In the genomic region with DNA sequence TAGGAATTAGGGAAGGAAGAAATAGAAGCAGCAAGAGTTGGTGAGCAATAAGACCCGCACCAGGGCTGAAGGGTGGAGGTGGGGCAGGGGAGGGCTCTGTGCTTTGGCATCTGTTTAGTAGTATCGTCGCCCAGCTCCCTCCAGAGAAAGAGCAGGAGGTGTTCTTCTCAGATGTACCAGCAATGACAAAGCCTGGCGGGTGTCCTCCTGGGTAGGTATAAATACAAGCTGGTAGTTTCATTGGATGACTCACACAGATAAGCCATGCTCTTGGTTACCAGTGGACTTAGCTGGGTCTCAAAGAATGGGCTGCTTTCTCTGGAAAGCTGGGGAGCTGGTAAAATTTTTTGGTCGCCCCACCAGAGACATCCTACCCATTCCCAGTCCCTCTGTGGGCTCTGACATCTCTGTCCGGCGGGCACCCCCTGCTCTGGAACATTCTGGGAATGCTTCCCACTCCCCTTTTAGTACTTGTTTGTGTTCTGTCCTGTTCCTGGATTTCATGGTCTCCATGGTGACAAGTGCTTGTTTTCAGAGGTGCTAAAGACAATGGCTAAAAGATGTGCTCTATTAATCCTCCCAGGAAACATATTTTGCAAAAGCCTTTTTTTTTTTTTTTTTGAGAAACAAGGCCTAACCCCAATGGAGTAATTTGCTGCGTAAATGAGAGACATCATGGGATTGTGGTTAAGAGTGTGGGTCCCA, we compare ENCODE assay signal across 19 cellular contexts. TPM values are rescaled to one million over a fixed set of nuclear protein-coding genes. Genes with fewer than 3 reads are reported as not detected.
A peak's percentile ranks its signal among the peaks of the same experiment; 100 is the strongest.
DNase-seq lines count a peak whose midpoint lies in the region; ATAC-seq, FAIRE-seq and TF ChIP-seq lines count a peak whose summit lies in the region.
"Had no signal": no experiment of that assay in that cellular context is flagged by ENCODE, and none has a peak within 500 bp of the region (broad histone marks: within the 10 kb centered on the region; RNA-seq: fewer than 3 reads in every experiment).

No MANE protein-coding gene starts in this region.

- H3K4me3 ChIP-seq in prostate gland (no peak overlapping the region), transverse colon (no peak overlapping the region)
- H3K4me3 ChIP-seq: A549 had no signal

- no peaks in the 10 kb centered on the region for H3K9me3 Mint-ChIP-seq in Calu3 (ENCODE audit: low read depth, unreplicated experiment)
- H3K9me3 Mint-ChIP-seq: activated T-helper 2 cell treated with anti-CD3 and anti-CD28 coated beads, Interferon-gamma antibody, Interleukin-2, Interleukin-4, amounts not matched to agents 10 μg/mL and 5 μg/mL and 100 μg/mL, durations not matched to agents 14 hours and 24 hours and 36 hours; CD8-positive, alpha-beta memory T cell; type B pancreatic cell had no signal

- H3K4me3 Mint-ChIP-seq in Calu3 (ENCODE audit: low read depth, unreplicated experiment): no peak overlapping the region
- H3K4me3 Mint-ChIP-seq: CD8-positive, alpha-beta memory T cell; type B pancreatic cell had no signal

- ATAC-seq in sciatic nerve: no peak
- ATAC-seq: A549 had no signal

- H3K27me3 Mint-ChIP-seq in Calu3 (ENCODE audit: unreplicated experiment): no peaks in the 10 kb centered on the region
- H3K27me3 Mint-ChIP-seq: CD8-positive, alpha-beta memory T cell; type B pancreatic cell had no signal

- H3K4me1 ChIP-seq in prostate gland (replicated peaks) (no peaks in the 10 kb centered on the region), transverse colon (peaks cover 7 to 26% (median 22%) of the 10 kb centered on the region in 4 donors)
- H3K4me1 ChIP-seq: parathyroid adenoma had no signal

- H3K9me3 ChIP-seq in prostate gland (no peaks in the 10 kb centered on the region), transverse colon (no peaks in the 10 kb centered on the region)
- H3K9me3 ChIP-seq: A549 had no signal

- H3K4me1 Mint-ChIP-seq in Calu3 (ENCODE audit: low read depth, unreplicated experiment): peaks cover 16% of the 10 kb centered on the region

- no peaks in the 10 kb centered on the region for H3K27me3 ChIP-seq in prostate gland (replicated peaks; ENCODE audit: insufficient read depth)
- H3K27me3 ChIP-seq in transverse colon: no peaks in the 10 kb centered on the region

- no peak for TF ChIP-seq POLR2A in H54 (IDR thresholded peaks at IDR 0.05; ENCODE audit: low read depth, low read length)
- TF ChIP-seq POLR2A in prostate gland (IDR thresholded peaks at IDR 0.05): no peak
- no peak for TF ChIP-seq POLR2A in transverse colon (IDR thresholded peaks at IDR 0.05)

- intact Hi-C loops in sciatic nerve (cut with DNase I): no loop called here
- intact Hi-C loops in Calu3 (cut with micrococcal nuclease; ENCODE audit: unreplicated experiment): no loop called here
- intact Hi-C loops in prostate gland (cut with DNase I): no loop called here
- intact Hi-C loops in transverse colon (cut with DNase I; ENCODE audit: low total_unique reads): no loop called here

- no TSS peak for BruUV-seq in Calu3 (replicated peaks; lab: Mats Ljungman, UMichigan)

- peak; percentile 41 for DNase-seq in NCI-H2171 treated with DMSO at 0.1 percent for 48 hours (lab: John Stamatoyannopoulos, UW)
- no peak for DNase-seq in NCI-H2171 (lab: John Stamatoyannopoulos, UW)
- DNase-seq in H54 (ENCODE audit: insufficient read length, low spot score): peak; percentile 39
- peak; percentile 56 for DNase-seq in dermis blood vessel endothelial cell
- DNase-seq in sciatic nerve (ENCODE audit: low spot score): peak; percentile 28
- DNase-seq in Calu3: no peak
- no peak for DNase-seq in prostate gland (ENCODE audit: low spot score)
- DNase-seq in transverse colon: no peak
- DNase-seq: activated CD4-positive, alpha-beta T cell treated with anti-CD3 and anti-CD28 coated beads, Interleukin-2, amount 50 U/mL, for 4 hours; CD8-positive, alpha-beta memory T cell; NCI-H345; T1000 had no signal

- TF ChIP-seq CTCF in Calu3 (IDR thresholded peaks at IDR 0.05; ENCODE audit: unreplicated experiment) (no peak), prostate gland (IDR thresholded peaks at IDR 0.05) (no peak), transverse colon (IDR thresholded peaks at IDR 0.05) (no peak)

- H3K36me3 Mint-ChIP-seq in Calu3 (ENCODE audit: insufficient read depth, unreplicated experiment): peaks cover 17% of the 10 kb centered on the region

- FAIRE-seq in H54 (lab: Jason Lieb, UNC): no peak
- FAIRE-seq: A549, endometrium, HTR-8/SVneo, islet of Langerhans had no signal

- no peak for TF ChIP-seq EP300 in transverse colon (IDR thresholded peaks at IDR 0.05; ENCODE audit: low read depth)

- H3K27ac ChIP-seq in prostate gland (no peak overlapping the region), transverse colon (peak overlapping the region in 1 of 4 donors; percentile 32)
- H3K27ac ChIP-seq: A549, parathyroid adenoma had no signal

- 69% methylated on average over 8 of the region's 8 CpGs for WGBS in prostate gland
- WGBS in transverse colon (ENCODE audit: low coverage in 1 of 2), 2 donors: 76 to 79% methylated on average over 4 to 8 of the region's 8 CpGs

- no peak overlapping the region for H3K27ac Mint-ChIP-seq in Calu3 (ENCODE audit: unreplicated experiment)
- H3K27ac Mint-ChIP-seq: type B pancreatic cell had no signal

- CTCF ChIA-PET in Calu3 (lab: Charles Lee): interaction anchor here (0.6 kb wide), 2 partner anchors 25 to 55 kb away, joined by 3 to 6 read pairs; a partner anchor contains a TSS

- H3K36me3 ChIP-seq in prostate gland (no peaks in the 10 kb centered on the region), transverse colon (no peaks in the 10 kb centered on the region)

- in situ Hi-C loops in transverse colon (cut with MboI; ENCODE audit: low pct_ligation_motif_present in 1 of 4, low pct_unique_long_range_greater_than_20kb in 1 of 4, low sequenced_read_pairs in 3 of 4): no loop called here

RNA-seq across cellular contexts. Expression of a gene that starts 15.4 kb away (rescaled TPM):
- 1.0 and 1.3 TPM in 2 replicates for total RNA-seq in dermis blood vessel endothelial cell
- total RNA-seq in sciatic nerve: 3.7 TPM
- 2.4 and 2.6 TPM in 2 replicates for total RNA-seq in Calu3 (2022)
- total RNA-seq in prostate gland: 1 to 10 TPM; 1.3 to 2.9 TPM
- total RNA-seq in transverse colon: 1 to 10 TPM in 3 of 4 donors, not detected in 1; 1.4 to 3.0 (median 2.0) TPM

RNA-seq across cellular contexts. Expression of a gene that starts 17.5 kb away (rescaled TPM):
- 24.8 and 37.6 TPM in 2 replicates for total RNA-seq in dermis blood vessel endothelial cell
- 25.9 TPM for total RNA-seq in sciatic nerve
- total RNA-seq in Calu3 (2022): 46.1 and 47.0 TPM in 2 replicates
- 10 to 100 TPM; 34.7 to 38.2 TPM for total RNA-seq in prostate gland
- total RNA-seq in transverse colon: 100 to 1,000 TPM in 2 of 4 donors, 10 to 100 TPM in 2; 46.4 to 211 (median 93.4) TPM

RNA-seq across cellular contexts. Expression of a gene that starts 54.7 kb away (rescaled TPM):
- total RNA-seq in dermis blood vessel endothelial cell (9.0 and 12.9 TPM in 2 replicates), sciatic nerve (5.2 TPM), Calu3 (2022) (17.6 and 46.9 TPM in 2 replicates), prostate gland (1 to 10 TPM; 6.0 to 6.5 TPM), transverse colon (10 to 100 TPM in 1 of 4 donors, 1 to 10 TPM in 3; 4.2 to 15.3 (median 5.8) TPM)

Comparison
In these comparisons a context has a peak if more than half of its experiments do, and no peak if none do; other contexts are left out.
1. DNase-seq: peak in NCI-H2171 treated with DMSO at 0.1 percent for 48 hours (single experiment), H54 (single experiment), dermis blood vessel endothelial cell (single experiment) and sciatic nerve (single experiment); none in NCI-H2171 (single experiment), Calu3 (single experiment), prostate gland (single experiment) and transverse colon (single experiment).